In the genomic region with DNA sequence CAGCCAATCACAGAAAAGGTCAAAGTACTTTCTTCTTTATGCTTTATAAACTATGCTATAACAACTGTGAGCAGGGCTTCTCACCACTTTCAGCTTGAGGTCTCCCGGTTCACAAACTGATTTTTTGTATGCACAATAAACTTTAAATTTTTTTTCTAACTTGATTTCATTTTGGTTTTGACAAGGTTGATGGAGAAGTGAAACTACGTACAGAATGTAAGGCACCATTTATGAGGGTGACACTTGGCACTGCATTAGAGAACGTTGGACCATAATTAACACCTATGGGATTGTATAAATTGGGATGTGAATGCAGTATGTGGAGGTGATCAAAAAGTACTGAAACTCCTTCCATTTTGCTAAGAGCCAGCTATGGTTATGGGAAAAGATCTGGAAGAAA, we compare ENCODE assay signal across 20 cellular contexts.
DNase-seq lines count a peak whose midpoint lies in the region; ATAC-seq and TF ChIP-seq lines count a peak whose summit lies in the region.
"Had no signal": no experiment of that assay in that cellular context is flagged by ENCODE, and none has a peak within 500 bp of the region (broad histone marks: within the 10 kb centered on the region; RNA-seq: fewer than 3 reads in every experiment).

No MANE protein-coding gene starts in this region.

- no peaks in the 10 kb centered on the region for H3K79me2 ChIP-seq in DND-41 (ENCODE audit: insufficient read depth, low read length)
- H3K79me2 ChIP-seq in osteoblast (ENCODE audit: insufficient read depth, low read length), result no peaks in the 10 kb centered on the region
- no peaks in the 10 kb centered on the region for H3K79me2 ChIP-seq in smooth muscle cell (ENCODE audit: low read depth)

- H3K4me1 ChIP-seq in DND-41 (ENCODE audit: insufficient read depth, low read length) (peaks cover 49% of the 10 kb centered on the region), osteoblast (ENCODE audit: insufficient read depth, low read length) (no peaks in the 10 kb centered on the region), lower lobe of right lung (no peaks in the 10 kb centered on the region), smooth muscle cell (ENCODE audit: low read depth) (no peaks in the 10 kb centered on the region)
- H3K4me1 ChIP-seq: colonic mucosa, left lung had no signal

- H3K9me3 ChIP-seq in DND-41 (ENCODE audit: insufficient read depth, low read length, severe bottlenecking) (no peaks in the 10 kb centered on the region), osteoblast (ENCODE audit: low read depth, low read length) (no peaks in the 10 kb centered on the region), lower lobe of right lung (no peaks in the 10 kb centered on the region), smooth muscle cell (replicated peaks; ENCODE audit: low read depth) (no peaks in the 10 kb centered on the region)
- H3K9me3 ChIP-seq: colonic mucosa had no signal

- H3K4me2 ChIP-seq in DND-41 (ENCODE audit: insufficient read depth, low read length) (peak overlapping the region; percentile 47), osteoblast (ENCODE audit: insufficient read depth, low read length) (no peak overlapping the region), smooth muscle cell (no peak overlapping the region)

- peak overlapping the region; percentile 44 for H2AFZ ChIP-seq in DND-41 (ENCODE audit: low read depth, low read length)
- no peak overlapping the region for H2AFZ ChIP-seq in osteoblast (ENCODE audit: low read length)
- no peak overlapping the region for H2AFZ ChIP-seq in smooth muscle cell (ENCODE audit: low read depth)

- H3K4me3 ChIP-seq in DND-41 (ENCODE audit: low read depth in 1 of 2, low read length in 2 of 2) (no peak overlapping the region), osteoblast (ENCODE audit: insufficient read depth, low read length) (no peak overlapping the region), lower lobe of right lung (no peak overlapping the region), smooth muscle cell (no peak overlapping the region)
- H3K4me3 ChIP-seq: colonic mucosa, left lung had no signal

- ATAC-seq in DND-41 (ENCODE audit: insufficient read depth, low read depth) (no peak; the same call in 2 of the 3 replicates), GM19372 (IDR thresholded peaks at IDR 0.05; ENCODE audit: low read depth, unreplicated experiment) (peak; percentile 42), HG02759 (IDR thresholded peaks at IDR 0.05; ENCODE audit: unreplicated experiment) (peak; percentile 58), HG03571 (IDR thresholded peaks at IDR 0.05; ENCODE audit: unreplicated experiment) (peak; percentile 41), lower lobe of right lung (no peak)
- ATAC-seq: left lung, PC-3 had no signal

- H3K4me3 Mint-ChIP-seq in endothelial cell (ENCODE audit: unreplicated experiment), result no peak overlapping the region
- H3K4me3 Mint-ChIP-seq: endodermal cell; nephron progenitor cell; T-helper 1 cell treated with Interleukin-12 subunit alpha and Interleukin-12 subunit beta and Interleukin-4 antibody, amounts not matched to agents 30 μg/mL and 1 μg/mL, for 36 hours had no signal

- H4K20me1 ChIP-seq in DND-41 (ENCODE audit: insufficient read depth, low read length) (no peaks in the 10 kb centered on the region), osteoblast (ENCODE audit: insufficient read depth, low read length) (no peaks in the 10 kb centered on the region), smooth muscle cell (ENCODE audit: low read depth) (no peaks in the 10 kb centered on the region)

- H3K27ac ChIP-seq in DND-41 (ENCODE audit: low read length) (peak overlapping the region; percentile 99), osteoblast (ENCODE audit: low read depth, low read length) (no peak overlapping the region), lower lobe of right lung (no peak overlapping the region), smooth muscle cell (ENCODE audit: low read depth) (no peak overlapping the region)
- H3K27ac ChIP-seq: brain microvascular endothelial cell, colonic mucosa, left lung had no signal

- WGBS in smooth muscle cell (ENCODE audit: low lambda C conversion rate), result 95% methylated on average over 3 of the region's 3 CpGs

- no peaks in the 10 kb centered on the region for H3F3A ChIP-seq in smooth muscle cell (ENCODE audit: low read depth)

- no peaks in the 10 kb centered on the region for H3K36me3 Mint-ChIP-seq in endothelial cell (ENCODE audit: low read depth, unreplicated experiment)

- H3K9me3 Mint-ChIP-seq in endothelial cell (ENCODE audit: unreplicated experiment), result no peaks in the 10 kb centered on the region
- H3K9me3 Mint-ChIP-seq: T-helper 1 cell treated with Interleukin-12 subunit alpha and Interleukin-12 subunit beta and Interleukin-4 antibody, amounts not matched to agents 30 μg/mL and 1 μg/mL, for 36 hours had no signal

- intact Hi-C loops in lower lobe of right lung (cut with DNase I), result no loop called here

- TF ChIP-seq CTCF in DND-41 (IDR thresholded peaks at IDR 0.05; ENCODE audit: borderline replicate concordance, extremely low read depth, low read length, poor library complexity, severe bottlenecking) (no peak), osteoblast (IDR thresholded peaks at IDR 0.05; ENCODE audit: extremely low read depth, low read depth, low read length) (no peak), lower lobe of right lung (IDR thresholded peaks at IDR 0.05) (no peak), smooth muscle cell (IDR thresholded peaks at IDR 0.05; ENCODE audit: borderline replicate concordance, insufficient read depth, poor library complexity, severe bottlenecking) (no peak), endothelial cell (IDR thresholded peaks at IDR 0.05; ENCODE audit: unreplicated experiment) (no peak)

- no peaks in the 10 kb centered on the region for H3K36me3 ChIP-seq in DND-41 (ENCODE audit: insufficient read depth, low read length)
- H3K36me3 ChIP-seq in osteoblast (ENCODE audit: insufficient read depth, low read length), result no peaks in the 10 kb centered on the region
- no peaks in the 10 kb centered on the region for H3K36me3 ChIP-seq in lower lobe of right lung
- H3K36me3 ChIP-seq in smooth muscle cell (ENCODE audit: low read depth), result no peaks in the 10 kb centered on the region
- H3K36me3 ChIP-seq: brain microvascular endothelial cell, colonic mucosa, left lung had no signal

- H3K4me1 Mint-ChIP-seq in endothelial cell (ENCODE audit: unreplicated experiment), result no peaks in the 10 kb centered on the region
- H3K4me1 Mint-ChIP-seq: endodermal cell, nephron progenitor cell had no signal

- no peaks in the 10 kb centered on the region for H3K27me3 Mint-ChIP-seq in endothelial cell (ENCODE audit: unreplicated experiment)

- DNase-seq in DND-41 (no peak), osteoblast (ENCODE audit: insufficient read length, low spot score, missing footprints) (no peak), lower lobe of right lung (no peak), smooth muscle cell (lab: John Stamatoyannopoulos, UW; ENCODE audit: unreplicated experiment) (no peak), endothelial cell (ENCODE audit: low spot score) (no peak)
- DNase-seq: activated CD8-positive, alpha-beta memory T cell treated with anti-CD3 and anti-CD28 coated beads, Interleukin-2, amount 50 U/mL, for 48 hours; brain microvascular endothelial cell; colonic mucosa; endodermal cell; KBM-7; left lung; NCI-H1930; nephron progenitor cell; PC-3; SHP77 treated with DMSO at 0.1 percent for 48 hours; stimulated activated naive CD4-positive, alpha-beta T cell treated with Interleukin-2 at 50 U/mL for 16 hours had no signal

- H3K27me3 ChIP-seq in DND-41 (ENCODE audit: insufficient read depth, low read length, poor library complexity) (no peaks in the 10 kb centered on the region), osteoblast (ENCODE audit: insufficient read depth, low read length) (no peaks in the 10 kb centered on the region), lower lobe of right lung (ENCODE audit: low read depth) (no peaks in the 10 kb centered on the region), smooth muscle cell (ENCODE audit: low read depth) (no peaks in the 10 kb centered on the region)
- H3K27me3 ChIP-seq: brain microvascular endothelial cell, colonic mucosa, left lung had no signal

- H3K27ac Mint-ChIP-seq in endothelial cell (ENCODE audit: unreplicated experiment), result no peak overlapping the region
- H3K27ac Mint-ChIP-seq: endodermal cell; nephron progenitor cell; T-helper 1 cell treated with Interleukin-12 subunit alpha and Interleukin-12 subunit beta and Interleukin-4 antibody, amounts not matched to agents 30 μg/mL and 1 μg/mL, for 36 hours had no signal

- H3K9ac ChIP-seq in DND-41 (ENCODE audit: low read depth, low read length) (peak overlapping the region; percentile 56), smooth muscle cell (ENCODE audit: low read depth) (no peak overlapping the region)

Comparison
In these comparisons a context has a peak if more than half of its experiments do, and no peak if none do; other contexts are left out.
1. ATAC-seq: peak in GM19372 (single experiment), HG02759 (single experiment) and HG03571 (single experiment); none in DND-41 (single experiment) and lower lobe of right lung (0 of 2).